19 cellular contexts compared by ENCODE assay signal in genomic region chr22:48802576-48802975, GRCh38.
"Had no signal": no experiment of that assay in that cellular context is flagged by ENCODE, and none has a peak within 500 bp of the region (broad histone marks: within the 10 kb centered on the region; RNA-seq: fewer than 3 reads in every experiment).

No MANE protein-coding gene starts in this region.

- H3K27me3 ChIP-seq: gastrocnemius medialis, testis, tibial nerve had no signal

- H3K27ac ChIP-seq: epithelial cell of prostate, esophagus muscularis mucosa, gastrocnemius medialis, heart right ventricle, lower lobe of right lung, testis, tibial nerve had no signal

- DNase-seq: effector memory CD8-positive, alpha-beta T cell; gastrocnemius medialis; heart right ventricle; hypothalamus; lower lobe of right lung; midbrain; stimulated activated CD4-positive, alpha-beta T cell treated with anti-CD3 and anti-CD28 coated beads, Interleukin-2, amount 100 ng/mL, for 24 hours; stimulated activated CD4-positive, alpha-beta T cell treated with anti-CD3 and anti-CD28 coated beads, Interleukin-4, amount 100 ng/mL, for 4 hours; stimulated activated naive B cell treated with anti-CD40 and anti-IgM and Interleukin-4, amounts not matched to agents 10 μg/mL and 1 μg/mL and 100 μg/mL, for 72 hours; stimulated activated naive CD8-positive, alpha-beta T cell treated with anti-CD3 and anti-CD28 coated beads, Interleukin-15, amount 100 ng/mL, for 72 hours; testis had no signal

- H3K9me3 ChIP-seq: esophagus muscularis mucosa, gastrocnemius medialis, heart right ventricle, lower lobe of right lung, testis, tibial nerve had no signal

- H3K36me3 Mint-ChIP-seq: memory B cell; natural killer cell treated with Interleukin-12 subunit alpha and Interleukin-12 subunit beta and Interleukin-15 and Interleukin-18, amount 100 ng/mL, for 72 hours; stimulated activated naive B cell treated with anti-CD40 and anti-IgM and Interleukin-4, amounts not matched to agents 10 μg/mL and 1 μg/mL and 100 μg/mL, for 72 hours had no signal

- H3K4me1 ChIP-seq: esophagus muscularis mucosa, gastrocnemius medialis, heart right ventricle, lower lobe of right lung, testis, tibial nerve had no signal

- H3K27ac Mint-ChIP-seq: dendritic cell treated with granulocyte-macrophage colony-stimulating factor and Interleukin-4, amounts not matched to agents 40 ng/mL and 50 ng/mL, for 4 days; effector memory CD8-positive, alpha-beta T cell; memory B cell; natural killer cell treated with Interleukin-12 subunit alpha and Interleukin-12 subunit beta and Interleukin-15 and Interleukin-18, amount 100 ng/mL, for 72 hours; stimulated activated naive B cell treated with anti-CD40 and anti-IgM and Interleukin-4, amounts not matched to agents 10 μg/mL and 1 μg/mL and 100 μg/mL, for 72 hours had no signal

- H3K4me3 Mint-ChIP-seq: dendritic cell treated with granulocyte-macrophage colony-stimulating factor and Interleukin-4, amounts not matched to agents 40 ng/mL and 50 ng/mL, for 4 days; effector memory CD8-positive, alpha-beta T cell; memory B cell; natural killer cell treated with Interleukin-12 subunit alpha and Interleukin-12 subunit beta and Interleukin-15 and Interleukin-18, amount 100 ng/mL, for 72 hours; stimulated activated naive B cell treated with anti-CD40 and anti-IgM and Interleukin-4, amounts not matched to agents 10 μg/mL and 1 μg/mL and 100 μg/mL, for 72 hours; stimulated activated naive CD8-positive, alpha-beta T cell treated with anti-CD3 and anti-CD28 coated beads, Interleukin-15, amount 100 ng/mL, for 72 hours had no signal

- H3K9me3 Mint-ChIP-seq: dendritic cell treated with granulocyte-macrophage colony-stimulating factor and Interleukin-4, amounts not matched to agents 40 ng/mL and 50 ng/mL, for 4 days; effector memory CD8-positive, alpha-beta T cell; memory B cell; natural killer cell treated with Interleukin-12 subunit alpha and Interleukin-12 subunit beta and Interleukin-15 and Interleukin-18, amount 100 ng/mL, for 72 hours; stimulated activated naive B cell treated with anti-CD40 and anti-IgM and Interleukin-4, amounts not matched to agents 10 μg/mL and 1 μg/mL and 100 μg/mL, for 72 hours; stimulated activated naive CD8-positive, alpha-beta T cell treated with anti-CD3 and anti-CD28 coated beads, Interleukin-15, amount 100 ng/mL, for 72 hours had no signal

- ATAC-seq: effector memory CD8-positive, alpha-beta T cell; gastrocnemius medialis; heart right ventricle; left lobe of liver; lower lobe of right lung; natural killer cell treated with Interleukin-12 subunit alpha and Interleukin-12 subunit beta and Interleukin-15 and Interleukin-18, amount 100 ng/mL, for 72 hours; sciatic nerve; stimulated activated naive B cell treated with anti-CD40 and anti-IgM and Interleukin-4, amounts not matched to agents 10 μg/mL and 1 μg/mL and 100 μg/mL, for 72 hours; stimulated activated naive CD8-positive, alpha-beta T cell treated with anti-CD3 and anti-CD28 coated beads, Interleukin-15, amount 100 ng/mL, for 72 hours had no signal

- H3K27me3 Mint-ChIP-seq: dendritic cell treated with granulocyte-macrophage colony-stimulating factor and Interleukin-4, amounts not matched to agents 40 ng/mL and 50 ng/mL, for 4 days; memory B cell; natural killer cell treated with Interleukin-12 subunit alpha and Interleukin-12 subunit beta and Interleukin-15 and Interleukin-18, amount 100 ng/mL, for 72 hours; stimulated activated naive CD8-positive, alpha-beta T cell treated with anti-CD3 and anti-CD28 coated beads, Interleukin-15, amount 100 ng/mL, for 72 hours had no signal

- H3K4me1 Mint-ChIP-seq: memory B cell; stimulated activated naive B cell treated with anti-CD40 and anti-IgM and Interleukin-4, amounts not matched to agents 10 μg/mL and 1 μg/mL and 100 μg/mL, for 72 hours; stimulated activated naive CD8-positive, alpha-beta T cell treated with anti-CD3 and anti-CD28 coated beads, Interleukin-15, amount 100 ng/mL, for 72 hours had no signal
